In genomic region chr21:15706686-15707085, GRCh38 we compare ENCODE assay signal across 13 cellular contexts. TPM values are rescaled to one million over a fixed set of nuclear protein-coding genes. Genes with fewer than 3 reads are reported as not detected.
DNase-seq lines count a peak whose midpoint lies in the region; ATAC-seq and TF ChIP-seq lines count a peak whose summit lies in the region.
"Had no signal": no experiment of that assay in that cellular context is flagged by ENCODE, and none has a peak within 500 bp of the region (broad histone marks: within the 10 kb centered on the region; RNA-seq: fewer than 3 reads in every experiment).

No MANE protein-coding gene starts in this region.

- H3K27ac Mint-ChIP-seq in chondrocyte (ENCODE audit: unreplicated experiment), result peak overlapping the region; percentile 28

- H3K9me3 Mint-ChIP-seq in chondrocyte (ENCODE audit: low read depth), result peaks cover 12% of the 10 kb centered on the region

- CTCF ChIA-PET in AG04449 (lab: Yijun Ruan, JAX), result no interaction called here

- peak; percentile 83 for ATAC-seq in lung (ENCODE audit: insufficient read depth, low FRiP score)
- no peak for ATAC-seq in GM21423 (IDR thresholded peaks at IDR 0.05; ENCODE audit: unreplicated experiment)

- H3K36me3 ChIP-seq in lung (ENCODE audit: control insufficient read depth in 2 of 2, insufficient read depth in 2 of 2, low read length in 2 of 2), result no peaks in the 10 kb centered on the region
- H3K36me3 ChIP-seq: BLaER1 treated with 17β-estradiol and CSF1 and Interleukin-3, amounts not matched to agents 10 nM and 100 nM had no signal

- peaks cover 17% of the 10 kb centered on the region for H3K4me1 Mint-ChIP-seq in chondrocyte (ENCODE audit: low read depth)

- H3K27me3 Mint-ChIP-seq in chondrocyte (ENCODE audit: low read depth), result no peaks in the 10 kb centered on the region

- H3K36me3 Mint-ChIP-seq in chondrocyte (ENCODE audit: low read depth), result peaks cover 2% of the 10 kb centered on the region

- no peak overlapping the region for H3K27ac ChIP-seq in lung (ENCODE audit: low read depth in 1 of 2, low read length in 1 of 2)
- H3K27ac ChIP-seq: BLaER1 treated with 17β-estradiol and CSF1 and Interleukin-3, amounts not matched to agents 10 nM and 100 nM had no signal

- WGBS in lung, 2 donors, result 53 to 85% methylated on average over 3 of the region's 3 CpGs

- DNase-seq in AG04449 (ENCODE audit: low read depth, low spot score) (peak; percentile 80), LHCN-M2 (ENCODE audit: low read depth) (peak; percentile 97), chondrocyte (ENCODE audit: low spot score) (no peak), lung (ENCODE audit: low spot score) (peak; percentile 31), NCI-H187 (lab: John Stamatoyannopoulos, UW) (no peak), NCI-H2107 treated with DMSO at 0.1 percent for 48 hours (lab: John Stamatoyannopoulos, UW; ENCODE audit: unreplicated experiment) (no peak)
- DNase-seq in stimulated activated CD4-positive, alpha-beta T cell treated with anti-CD3 and anti-CD28 coated beads, Interleukin-4, amount 100 ng/mL, for 4 hours, result no peak
- DNase-seq: activated effector memory CD4-positive, alpha-beta T cell treated with Interleukin-2 at 50 U/mL for 16 hours; hippocampal formation; NCI-H1694; retina had no signal

- TF ChIP-seq CTCF in AG04449 (IDR thresholded peaks at IDR 0.05; ENCODE audit: insufficient read depth, low read length, missing control alignments) (no peak), chondrocyte (IDR thresholded peaks at IDR 0.05) (no peak), lung (IDR thresholded peaks at IDR 0.05; ENCODE audit: control extremely low read depth, extremely low read depth) (no peak)

- no peaks in the 10 kb centered on the region for H3K9me3 ChIP-seq in lung (ENCODE audit: control insufficient read depth in 2 of 2, insufficient read depth in 1 of 2, low read length in 1 of 2)

- H3K4me3 ChIP-seq in AG04449 (ENCODE audit: low read depth, low read length) (no peak overlapping the region), lung (no peak overlapping the region)
- H3K4me3 ChIP-seq: BLaER1 treated with 17β-estradiol and CSF1 and Interleukin-3, amounts not matched to agents 10 nM and 100 nM had no signal

- no peaks in the 10 kb centered on the region for H3K27me3 ChIP-seq in lung (ENCODE audit: control insufficient read depth, insufficient read depth)
- H3K27me3 ChIP-seq: BLaER1 treated with 17β-estradiol and CSF1 and Interleukin-3, amounts not matched to agents 10 nM and 100 nM had no signal

- POLR2A ChIA-PET in AG04449 (lab: Yijun Ruan, JAX), result interaction anchor here (0.9 kb wide), 1 partner anchor 67 kb away, joined by 3 read pairs; no protein-coding TSS in a partner anchor

- no peak overlapping the region for H3K4me3 Mint-ChIP-seq in chondrocyte (ENCODE audit: unreplicated experiment)

- H3K4me1 ChIP-seq in lung (ENCODE audit: control insufficient read depth in 2 of 2, insufficient read depth in 2 of 2, low read length in 2 of 2), result peaks cover 0 to 2% of the 10 kb centered on the region in 2 donors

RNA-seq across cellular contexts. Expression of gene USP25, which starts 23.1 kb away (rescaled TPM):
- 25.4 and 27.6 TPM in 2 replicates for total RNA-seq in LHCN-M2 (2014; rRNA removed)
- 9.4 TPM for polyA plus RNA-seq in LHCN-M2 (2012)
- 47.2 to 58.9 TPM (median 58.5 TPM) in 3 replicates for total RNA-seq in chondrocyte
- total RNA-seq in lung, result 100 to 1,000 TPM in 1 of 2 donors, 10 to 100 TPM in 1; 47.2 to 148 TPM
- polyA plus RNA-seq in lung, result 10 to 100 TPM; 14.6 to 17.0 TPM

Comparison
In these comparisons a context has a peak if more than half of its experiments do, and no peak if none do; other contexts are left out.
1. DNase-seq: peak in AG04449 (single experiment), LHCN-M2 (single experiment) and lung (single experiment); none in chondrocyte (single experiment), NCI-H187 (0 of 2), NCI-H2107 treated with DMSO at 0.1 percent for 48 hours (single experiment) and stimulated activated CD4-positive, alpha-beta T cell treated with anti-CD3 and anti-CD28 coated beads, Interleukin-4, amount 100 ng/mL, for 4 hours (0 of 2).